Comparison of ENCODE assay signal across 8 cellular contexts in genomic region chr22:37566903-37567798, GRCh38.
DNase-seq lines count a peak whose midpoint lies in the region; ATAC-seq lines count a peak whose summit lies in the region.

No MANE protein-coding gene starts in this region.

- ATAC-seq in GM21515 (IDR thresholded peaks at IDR 0.05; ENCODE audit: unreplicated experiment) (peak; percentile 59), GM18873 (IDR thresholded peaks at IDR 0.05; ENCODE audit: low FRiP score, unreplicated experiment) (no peak)
- peak; percentile 93 for ATAC-seq in activated CD4-positive, CD25-positive, alpha-beta regulatory T cell treated with anti-CD3 and anti-CD28 coated beads, Interleukin-2, amount 50 U/mL, for 24 hours

- DNase-seq in CMK (ENCODE audit: low read depth) (peak; percentile 58), NCI-H146 treated with DMSO at 0.1 percent for 48 hours (lab: John Stamatoyannopoulos, UW; ENCODE audit: unreplicated experiment) (peak; percentile 1), caudate nucleus (lab: John Stamatoyannopoulos, UW) (peak in 50 of 61 donors; percentile 15 to 79 (median 52))
- DNase-seq in stimulated activated CD4-positive, alpha-beta T cell treated with anti-CD3 and anti-CD28 coated beads, Interleukin-4, amount 100 ng/mL, for 1 hour = peak; percentile 88

- H3K27ac ChIP-seq in caudate nucleus (ENCODE audit: low read depth, low read length) (peak overlapping the region; percentile 89), layer of hippocampus (ENCODE audit: low read depth, low read length) (peak overlapping the region; percentile 99)

- no peaks in the 10 kb centered on the region for H3K27me3 ChIP-seq in layer of hippocampus (ENCODE audit: control insufficient read depth, insufficient read depth, low read length)

Comparison
In these comparisons a context has a peak if more than half of its experiments do, and no peak if none do; other contexts are left out.
1. DNase-seq: peak in every context shown above with its lines; median percentile 88 in stimulated activated CD4-positive, alpha-beta T cell treated with anti-CD3 and anti-CD28 coated beads, Interleukin-4, amount 100 ng/mL, for 1 hour; 58 in CMK; 52 in caudate nucleus; 1 in NCI-H146 treated with DMSO at 0.1 percent for 48 hours.